1 cellular context compared by ENCODE assay signal in the genomic region with DNA sequence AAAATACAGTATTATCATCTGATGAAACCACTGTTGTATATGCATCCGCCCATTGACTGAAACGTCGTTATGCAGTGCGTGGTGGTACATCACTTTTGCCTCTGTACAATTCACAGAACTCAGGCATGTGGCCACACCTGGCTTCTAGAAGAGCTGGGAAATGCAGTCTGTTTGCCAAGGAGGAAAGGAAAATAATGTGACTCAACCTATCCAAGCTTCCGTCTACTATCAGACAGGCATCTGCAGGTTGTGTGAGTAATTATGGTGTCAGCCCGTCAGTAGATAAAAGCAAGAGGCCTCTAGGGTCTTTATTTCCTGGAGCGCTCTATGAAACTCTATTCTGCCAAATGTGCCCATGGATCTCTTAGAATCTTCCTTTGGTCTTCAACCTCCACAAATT.
TF ChIP-seq lines count a peak whose summit lies in the region.

No MANE protein-coding gene starts in this region.

TF ChIP-seq in neural cell, 6 proteins besides CTCF, POLR2A, EP300 and RAD21 (continued from another document):
- TF ChIP-seq REST (IDR thresholded peaks at IDR 0.05; ENCODE audit: borderline replicate concordance) (peak; percentile 87), POLR2AphosphoS5 (IDR thresholded peaks at IDR 0.05) (peak; percentile 86), EZH2 (IDR thresholded peaks at IDR 0.05; ENCODE audit: borderline replicate concordance, insufficient read depth, low read length, poor library complexity, severe bottlenecking) (no peak)
